ENCODE assay signal across 21 cellular contexts in genomic region chr9:117687532-117687931, GRCh38. TPM values are rescaled to one million over a fixed set of nuclear protein-coding genes. Genes with fewer than 3 reads are reported as not detected.
"Had no signal": no experiment of that assay in that cellular context is flagged by ENCODE, and none has a peak within 500 bp of the region (broad histone marks: within the 10 kb centered on the region; RNA-seq: fewer than 3 reads in every experiment).

No MANE protein-coding gene starts in this region.

- H3K36me3 ChIP-seq: heart right ventricle, ovary, right atrium auricular region, tibial artery had no signal

- H3K27ac ChIP-seq: heart right ventricle, ovary, psoas muscle, right atrium auricular region, tibial artery had no signal

- H3K27me3 ChIP-seq: heart right ventricle, ovary, right atrium auricular region, tibial artery had no signal

- H3K9me3 ChIP-seq: ovary, psoas muscle, right atrium auricular region, tibial artery had no signal

- H3K4me3 ChIP-seq: heart right ventricle, lung, ovary, psoas muscle, right atrium auricular region, tibial artery had no signal

- ATAC-seq: heart right ventricle, natural killer cell, psoas muscle had no signal

- DNase-seq: activated CD4-positive, alpha-beta T cell treated with anti-CD3 and anti-CD28 coated beads for 4 hours; activated CD4-positive, alpha-beta T cell treated with anti-CD3 and anti-CD28 coated beads, Interleukin-2, amount 50 U/mL, for 48 hours; activated CD4-positive, CD25-positive, alpha-beta regulatory T cell; activated naive CD4-positive, alpha-beta T cell treated with Interleukin-2 at 50 U/mL for 16 hours; activated naive CD8-positive, alpha-beta T cell treated with anti-CD3 and anti-CD28 coated beads for 36 hours; activated T-cell treated with anti-CD3 and anti-CD28 coated beads, Interleukin-2, amount 50 U/mL, for 48 hours; cerebellar nuclear complex; effector CD4-positive, alpha-beta T cell; erythroblast; foreskin fibroblast; heart right ventricle; natural killer cell; ovary; psoas muscle; stimulated activated CD4-positive, alpha-beta T cell treated with anti-CD3 and anti-CD28 coated beads, Interleukin-12 subunit alpha, Interleukin-12 subunit beta, amount 100 ng/mL, for 4 hours; T-helper 9 cell; tibial artery had no signal

- H3K4me1 ChIP-seq: psoas muscle, right atrium auricular region, tibial artery had no signal

RNA-seq across cellular contexts. Expression of gene TLR4, which starts 16.7 kb away (rescaled TPM):
- total RNA-seq: activated CD8-positive, alpha-beta memory T cell treated with anti-CD3 and anti-CD28 coated beads for 36 hours; activated naive CD8-positive, alpha-beta T cell treated with anti-CD3 and anti-CD28 coated beads for 36 hours; T-helper 1 cell treated with Interleukin-12 subunit alpha and Interleukin-12 subunit beta and Interleukin-4 antibody, amounts not matched to agents 30 ng/mL and 1 ng/mL, for 36 hours had no signal
